ENCODE assay signal across 8 cellular contexts in the genomic region with DNA sequence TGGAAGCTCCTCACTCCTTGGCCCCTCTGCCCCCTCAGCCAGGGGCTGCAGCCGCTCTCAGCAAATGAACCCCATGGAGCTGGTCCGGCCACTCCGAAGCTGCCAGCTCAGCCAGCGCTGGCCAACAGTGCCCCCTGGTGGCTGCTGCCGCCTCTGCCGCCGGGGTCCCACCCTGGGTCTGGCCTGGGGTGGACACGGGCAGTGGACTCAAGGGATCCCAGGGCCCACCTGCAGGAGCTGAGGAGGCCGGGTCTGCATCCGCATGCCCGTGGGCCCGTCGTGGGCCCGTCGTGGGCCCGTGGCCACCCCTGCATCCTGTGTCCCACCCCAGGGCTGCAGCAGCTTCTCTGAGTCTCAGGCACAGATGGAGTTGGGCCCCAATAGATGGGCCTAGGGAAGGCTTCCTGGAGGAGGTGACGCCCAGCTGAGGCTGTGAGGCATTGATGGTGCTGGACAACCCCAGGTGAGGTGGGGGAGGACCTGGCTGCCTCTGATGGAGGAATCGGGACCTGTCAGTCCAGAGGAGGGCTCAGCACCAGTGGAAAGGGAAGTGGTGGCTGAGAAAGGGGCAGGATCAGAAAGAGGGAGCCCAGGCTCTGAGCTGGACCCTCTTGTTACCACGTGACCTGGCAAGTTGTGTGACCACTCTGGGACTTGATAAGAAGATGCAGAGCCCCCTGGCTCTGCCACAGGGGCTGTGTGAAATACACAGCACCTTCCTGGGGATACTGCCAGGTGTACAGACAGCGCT.
DNase-seq lines count a peak whose midpoint lies in the region; TF ChIP-seq lines count a peak whose summit lies in the region.

No MANE protein-coding gene starts in this region.

- TF ChIP-seq CTCF in parathyroid adenoma (IDR thresholded peaks at IDR 0.05) (peak; percentile 55), transverse colon (IDR thresholded peaks at IDR 0.05) (peak; percentile 67 to 94 (median 85))

- no peaks in the 10 kb centered on the region for H3K4me1 ChIP-seq in parathyroid adenoma
- peaks cover 0 to 4% (median 0%) of the 10 kb centered on the region in 4 donors for H3K4me1 ChIP-seq in transverse colon

- no peaks in the 10 kb centered on the region for H3K36me3 ChIP-seq in parathyroid adenoma (ENCODE audit: control insufficient read depth, insufficient read depth, low read length)
- no peaks in the 10 kb centered on the region for H3K36me3 ChIP-seq in transverse colon

- intact Hi-C loops in transverse colon (cut with DNase I; ENCODE audit: low total_unique reads), result loop anchor here (10.0 kb wide), 1 partner anchor 731 kb away; no protein-coding TSS in a partner anchor

- in situ Hi-C loops in transverse colon (cut with MboI; ENCODE audit: low pct_ligation_motif_present in 1 of 4, low pct_unique_long_range_greater_than_20kb in 1 of 4, low sequenced_read_pairs in 3 of 4), result no loop called here

- H3K27me3 ChIP-seq in parathyroid adenoma (ENCODE audit: control insufficient read depth, insufficient read depth, low read length), result no peaks in the 10 kb centered on the region
- H3K27me3 ChIP-seq in transverse colon, result peaks cover 32% of the 10 kb centered on the region

- H3K4me3 ChIP-seq in parathyroid adenoma (ENCODE audit: low read depth, low read length) (no peak overlapping the region), transverse colon (no peak overlapping the region)

- 14% methylated on average over 16 of the region's 20 CpGs; no CpG with 5 or more reads in 1 of the 2 donors for WGBS in transverse colon (ENCODE audit: low coverage in 1 of 2), 2 donors

- no peak for TF ChIP-seq EP300 in transverse colon (IDR thresholded peaks at IDR 0.05; ENCODE audit: low read depth)

- peak; percentile 12 for DNase-seq in DMS53 (lab: John Stamatoyannopoulos, UW)
- DNase-seq in DMS53 treated with DMSO at 0.1 percent for 48 hours (lab: John Stamatoyannopoulos, UW; ENCODE audit: unreplicated experiment), result no peak
- DNase-seq in NCI-H2171 treated with DMSO at 0.1 percent for 48 hours (lab: John Stamatoyannopoulos, UW), result peak; percentile 33
- DNase-seq in activated CD8-positive, alpha-beta memory T cell treated with anti-CD3 and anti-CD28 coated beads, Interleukin-2, amount 50 U/mL, for 48 hours, result peak; percentile 95
- DNase-seq in foreskin melanocyte, result peak; percentile 21
- DNase-seq in transverse colon, result peak; percentile 53
- no peak for DNase-seq in NCI-H2029 treated with DMSO at 0.1 percent for 48 hours (lab: John Stamatoyannopoulos, UW)

- no peak overlapping the region for H3K27ac ChIP-seq in parathyroid adenoma
- H3K27ac ChIP-seq in transverse colon, result no peak overlapping the region

- TF ChIP-seq POLR2A in transverse colon (IDR thresholded peaks at IDR 0.05), result no peak

- no peak overlapping the region for H3K9ac ChIP-seq in parathyroid adenoma

- H3K9me3 ChIP-seq in parathyroid adenoma (ENCODE audit: control insufficient read depth, low read length) (no peaks in the 10 kb centered on the region), transverse colon (no peaks in the 10 kb centered on the region)

- H3K4me2 ChIP-seq in parathyroid adenoma (ENCODE audit: low read length), result peak overlapping the region; percentile 39

- no peak overlapping the region for H2AFZ ChIP-seq in parathyroid adenoma

- H3K79me2 ChIP-seq in parathyroid adenoma, result no peaks in the 10 kb centered on the region

Comparison
In these comparisons a context has a peak if more than half of its experiments do, and no peak if none do; other contexts are left out.
1. DNase-seq: peak in DMS53 (single experiment), NCI-H2171 treated with DMSO at 0.1 percent for 48 hours (single experiment), activated CD8-positive, alpha-beta memory T cell treated with anti-CD3 and anti-CD28 coated beads, Interleukin-2, amount 50 U/mL, for 48 hours (single experiment), foreskin melanocyte (single experiment) and transverse colon (single experiment); none in DMS53 treated with DMSO at 0.1 percent for 48 hours (single experiment) and NCI-H2029 treated with DMSO at 0.1 percent for 48 hours (single experiment).